In genomic region chr6:23690650-23691049, GRCh38 we compare ENCODE assay signal across 27 cellular contexts.
DNase-seq lines count a peak whose midpoint lies in the region; ATAC-seq and TF ChIP-seq lines count a peak whose summit lies in the region.
"Had no signal": no experiment of that assay in that cellular context is flagged by ENCODE, and none has a peak within 500 bp of the region (broad histone marks: within the 10 kb centered on the region; RNA-seq: fewer than 3 reads in every experiment).

No MANE protein-coding gene starts in this region.

- no peak for ATAC-seq in CD8-positive, alpha-beta T cell
- no peak for ATAC-seq in GM19395 (IDR thresholded peaks at IDR 0.05; ENCODE audit: unreplicated experiment)
- ATAC-seq: left lung, Panc1, psoas muscle had no signal

- H3K4me1 ChIP-seq in CD8-positive, alpha-beta T cell (ENCODE audit: insufficient read depth, low read length): no peaks in the 10 kb centered on the region
- H3K4me1 ChIP-seq: ascending aorta, left lung, psoas muscle, vagina had no signal

- no peaks in the 10 kb centered on the region for H3K27me3 ChIP-seq in CD8-positive, alpha-beta T cell (ENCODE audit: insufficient read depth, low read length)
- H3K27me3 ChIP-seq: ascending aorta, left lung, vagina had no signal

- POLR2A ChIA-PET in CD8-positive, alpha-beta T cell (lab: Charles Lee): no interaction called here

- H3K36me3 ChIP-seq in CD8-positive, alpha-beta T cell (ENCODE audit: insufficient read depth, low read length): no peaks in the 10 kb centered on the region
- H3K36me3 ChIP-seq: ascending aorta, HAP-1, left lung, vagina, WERI-Rb-1 had no signal

- no peaks in the 10 kb centered on the region for H3K9me3 ChIP-seq in CD8-positive, alpha-beta T cell (ENCODE audit: low read length)
- H3K9me3 ChIP-seq: ascending aorta, HAP-1, left lung, psoas muscle, vagina had no signal

- H3K4me3 ChIP-seq in CD8-positive, alpha-beta T cell (ENCODE audit: low read depth, low read length): no peak overlapping the region
- H3K4me3 ChIP-seq: ascending aorta, HAP-1, left lung, psoas muscle, vagina had no signal

- no peak overlapping the region for H3K4me3 Mint-ChIP-seq in brain
- no peak overlapping the region for H3K4me3 Mint-ChIP-seq in CD8-positive, alpha-beta T cell
- H3K4me3 Mint-ChIP-seq: activated naive CD8-positive, alpha-beta T cell treated with anti-CD3 and anti-CD28 coated beads, Interleukin-2, amount 10 ng/mL, durations not matched to agents 7 days and 5 days; CD4-positive, CD25-positive, alpha-beta regulatory T cell; central memory CD8-positive, alpha-beta T cell had no signal

- no peak for TF ChIP-seq CTCF in brain (conservative IDR thresholded peaks at IDR 0.05)
- no peak for TF ChIP-seq CTCF in CD8-positive, alpha-beta T cell (IDR thresholded peaks at IDR 0.05)

- H3K36me3 Mint-ChIP-seq in brain: no peaks in the 10 kb centered on the region
- H3K36me3 Mint-ChIP-seq in CD8-positive, alpha-beta T cell: no peaks in the 10 kb centered on the region
- H3K36me3 Mint-ChIP-seq: activated naive CD8-positive, alpha-beta T cell treated with anti-CD3 and anti-CD28 coated beads, Interleukin-2, amount 10 ng/mL, durations not matched to agents 7 days and 5 days; CD4-positive, CD25-positive, alpha-beta regulatory T cell had no signal

- H3K27ac Mint-ChIP-seq in brain: peak overlapping the region in 4 of 5 experiments; percentile 2 to 42 (median 26)
- no peak overlapping the region for H3K27ac Mint-ChIP-seq in CD8-positive, alpha-beta T cell
- H3K27ac Mint-ChIP-seq: activated naive CD8-positive, alpha-beta T cell treated with anti-CD3 and anti-CD28 coated beads, Interleukin-2, amount 10 ng/mL, durations not matched to agents 7 days and 5 days; CD4-positive, CD25-positive, alpha-beta regulatory T cell had no signal

- DNase-seq in NCI-H2107 treated with DMSO at 0.1 percent for 48 hours (lab: John Stamatoyannopoulos, UW; ENCODE audit: unreplicated experiment) (peak; percentile 57), NCI-H2107 (lab: John Stamatoyannopoulos, UW) (no peak), NCI-H345 (lab: John Stamatoyannopoulos, UW) (peak; percentile 83), MV-4-11 (lab: John Stamatoyannopoulos, UW) (no peak), OCI-M2 (lab: John Stamatoyannopoulos, UW; ENCODE audit: unreplicated experiment) (no peak)
- DNase-seq in CD8-positive, alpha-beta T cell: no peak
- DNase-seq: activated CD4-positive, alpha-beta T cell treated with anti-CD3 and anti-CD28 coated beads for 48 hours; activated gamma-delta T cell; activated naive CD8-positive, alpha-beta T cell treated with anti-CD3 and anti-CD28 coated beads, Interleukin-2, amount 10 ng/mL, durations not matched to agents 7 days and 5 days; activated T-cell treated with anti-CD3 and anti-CD28 coated beads, Interleukin-2, amount 50 U/mL, for 1 hour; CD4-positive, CD25-positive, alpha-beta regulatory T cell; dermis blood vessel endothelial cell; left lung; mesendoderm; NCI-H1436; psoas muscle; SHP77; stimulated activated naive CD4-positive, alpha-beta T cell treated with Interleukin-2 at 50 U/mL for 16 hours; T-helper 9 cell; WERI-Rb-1 had no signal

- CTCF ChIA-PET in CD8-positive, alpha-beta T cell (lab: Charles Lee): no interaction called here

- intact Hi-C loops in CD8-positive, alpha-beta T cell (cut with DNase I, micrococcal nuclease): no loop called here

- H3K9me3 Mint-ChIP-seq in brain: peaks cover 0 to 4% (median 0%) of the 10 kb centered on the region in 5 experiments
- H3K9me3 Mint-ChIP-seq in CD8-positive, alpha-beta T cell: peaks cover 2% of the 10 kb centered on the region

- no peaks in the 10 kb centered on the region for H3K27me3 Mint-ChIP-seq in brain
- no peaks in the 10 kb centered on the region for H3K27me3 Mint-ChIP-seq in CD8-positive, alpha-beta T cell (ENCODE audit: low read depth)
- H3K27me3 Mint-ChIP-seq: activated naive CD8-positive, alpha-beta T cell treated with anti-CD3 and anti-CD28 coated beads, Interleukin-2, amount 10 ng/mL, durations not matched to agents 7 days and 5 days; CD4-positive, CD25-positive, alpha-beta regulatory T cell; central memory CD8-positive, alpha-beta T cell had no signal

- peaks cover 25% of the 10 kb centered on the region for H3K4me1 Mint-ChIP-seq in brain
- H3K4me1 Mint-ChIP-seq in CD8-positive, alpha-beta T cell (ENCODE audit: low read depth): no peaks in the 10 kb centered on the region
- H3K4me1 Mint-ChIP-seq: activated naive CD8-positive, alpha-beta T cell treated with anti-CD3 and anti-CD28 coated beads, Interleukin-2, amount 10 ng/mL, durations not matched to agents 7 days and 5 days; CD4-positive, CD25-positive, alpha-beta regulatory T cell; central memory CD8-positive, alpha-beta T cell had no signal

- no peak overlapping the region for H3K27ac ChIP-seq in CD8-positive, alpha-beta T cell (ENCODE audit: low read depth, low read length)
- H3K27ac ChIP-seq: ascending aorta, left lung, psoas muscle, vagina, WERI-Rb-1 had no signal

Comparison
In these comparisons a context has a peak if more than half of its experiments do, and no peak if none do; other contexts are left out.
1. DNase-seq: peak in NCI-H2107 treated with DMSO at 0.1 percent for 48 hours (single experiment) and NCI-H345 (single experiment); none in NCI-H2107 (single experiment), MV-4-11 (single experiment), CD8-positive, alpha-beta T cell (0 of 7) and OCI-M2 (single experiment).